13 cellular contexts compared by ENCODE assay signal in genomic region chr16:27321013-27321960, GRCh38. TPM values are rescaled to one million over a fixed set of nuclear protein-coding genes. Genes with fewer than 3 reads are reported as not detected.
DNase-seq lines count a peak whose midpoint lies in the region; FAIRE-seq and TF ChIP-seq lines count a peak whose summit lies in the region.
"Had no signal": no experiment of that assay in that cellular context is flagged by ENCODE, and none has a peak within 500 bp of the region (broad histone marks: within the 10 kb centered on the region; RNA-seq: fewer than 3 reads in every experiment).

No MANE protein-coding gene starts in this region.

- peaks cover 73% of the 10 kb centered on the region for H3K36me3 Mint-ChIP-seq in T-helper 1 cell treated with Interleukin-12 subunit alpha and Interleukin-12 subunit beta and Interleukin-4 antibody, amounts not matched to agents 30 μg/mL and 1 μg/mL, for 36 hours (ENCODE audit: low read depth)
- H3K36me3 Mint-ChIP-seq in activated CD4-positive, alpha-beta memory T cell treated with anti-CD3 and anti-CD28 coated beads, Interleukin-2, amount 10 ng/mL, durations not matched to agents 7 days and 5 days (ENCODE audit: low read depth): peaks cover 92% of the 10 kb centered on the region
- H3K36me3 Mint-ChIP-seq: WTC11 had no signal

- H3K4me3 ChIP-seq in stomach: no peak overlapping the region
- H3K4me3 ChIP-seq: mucosa of descending colon had no signal

- H3K36me3 ChIP-seq in stomach: peaks cover 0 to 7% (median 0%) of the 10 kb centered on the region in 4 donors

- POLR2A ChIA-PET in activated CD4-positive, alpha-beta memory T cell treated with anti-CD3 and anti-CD28 coated beads, Interleukin-2, amount 10 ng/mL, durations not matched to agents 7 days and 5 days (lab: Charles Lee): interaction anchor here (0.8 to 10.1 kb wide), 5 partner anchors 10 to 91 kb away, joined by 3 to 448 read pairs (median 6); partner anchors contain the start of gene NSMCE1

- no peak for TF ChIP-seq CTCF in stomach (IDR thresholded peaks at IDR 0.05)

- H3K9me3 Mint-ChIP-seq in T-helper 1 cell treated with Interleukin-12 subunit alpha and Interleukin-12 subunit beta and Interleukin-4 antibody, amounts not matched to agents 30 μg/mL and 1 μg/mL, for 36 hours: no peaks in the 10 kb centered on the region
- H3K9me3 Mint-ChIP-seq in activated CD4-positive, alpha-beta memory T cell treated with anti-CD3 and anti-CD28 coated beads, Interleukin-2, amount 10 ng/mL, durations not matched to agents 7 days and 5 days: no peaks in the 10 kb centered on the region
- H3K9me3 Mint-ChIP-seq: WTC11 had no signal

- H3K4me1 Mint-ChIP-seq in T-helper 1 cell treated with Interleukin-12 subunit alpha and Interleukin-12 subunit beta and Interleukin-4 antibody, amounts not matched to agents 30 μg/mL and 1 μg/mL, for 36 hours (ENCODE audit: low read depth): peaks cover 69% of the 10 kb centered on the region
- peaks cover 95% of the 10 kb centered on the region for H3K4me1 Mint-ChIP-seq in activated CD4-positive, alpha-beta memory T cell treated with anti-CD3 and anti-CD28 coated beads, Interleukin-2, amount 10 ng/mL, durations not matched to agents 7 days and 5 days

- 80 to 89% (median 83%) methylated on average over 7 of the region's 7 CpGs for WGBS in stomach, 5 donors

- no peak for TF ChIP-seq EP300 in stomach (IDR thresholded peaks at IDR 0.05)

- peaks cover 90 to 100% (median 95%) of the 10 kb centered on the region in 4 donors for H3K4me1 ChIP-seq in stomach

- intact Hi-C loops in stomach (cut with DNase I; ENCODE audit: low total_unique reads): no loop called here

- FAIRE-seq in HTR-8/SVneo (lab: Jason Lieb, UNC) (no peak), urothelium cell line (lab: Jason Lieb, UNC) (no peak)

- no peaks in the 10 kb centered on the region for H3K27me3 Mint-ChIP-seq in T-helper 1 cell treated with Interleukin-12 subunit alpha and Interleukin-12 subunit beta and Interleukin-4 antibody, amounts not matched to agents 30 μg/mL and 1 μg/mL, for 36 hours (ENCODE audit: low read depth)
- H3K27me3 Mint-ChIP-seq in activated CD4-positive, alpha-beta memory T cell treated with anti-CD3 and anti-CD28 coated beads, Interleukin-2, amount 10 ng/mL, durations not matched to agents 7 days and 5 days: no peaks in the 10 kb centered on the region

- H3K27me3 ChIP-seq in stomach: no peaks in the 10 kb centered on the region

- TF ChIP-seq POLR2A in stomach (IDR thresholded peaks at IDR 0.05): no peak

- CTCF ChIA-PET in activated CD4-positive, alpha-beta memory T cell treated with anti-CD3 and anti-CD28 coated beads, Interleukin-2, amount 10 ng/mL, durations not matched to agents 7 days and 5 days (lab: Charles Lee): interaction anchor here (1.2 to 10.1 kb wide), 4 partner anchors 46 to 142 kb away, joined by 4 to 146 read pairs (median 9); no protein-coding TSS in a partner anchor

- peak overlapping the region in 4 of 5 donors; percentile 98 to 100 (median 100) for H3K27ac ChIP-seq in stomach

- DNase-seq in T-helper 1 cell (no peak), fibroblast of peridontal ligament (ENCODE audit: extremely low read depth) (peak; percentile 76), stomach (no peak), HTR-8/SVneo (ENCODE audit: insufficient read length, low spot score) (no peak), urothelium cell line (ENCODE audit: low spot score) (no peak), kidney glomerular epithelial cell (lab: John Stamatoyannopoulos, UW) (no peak)
- DNase-seq in activated CD4-positive, alpha-beta memory T cell treated with anti-CD3 and anti-CD28 coated beads, Interleukin-2, amount 10 ng/mL, durations not matched to agents 7 days and 5 days: no peak
- DNase-seq: ACHN; effector CD8-positive, alpha-beta T cell; NCI-H524 had no signal

- no peaks in the 10 kb centered on the region for H3K9me3 ChIP-seq in stomach
- H3K9me3 ChIP-seq: mucosa of descending colon had no signal

- peak overlapping the region; percentile 36 for H3K4me3 Mint-ChIP-seq in T-helper 1 cell treated with Interleukin-12 subunit alpha and Interleukin-12 subunit beta and Interleukin-4 antibody, amounts not matched to agents 30 μg/mL and 1 μg/mL, for 36 hours
- H3K4me3 Mint-ChIP-seq in activated CD4-positive, alpha-beta memory T cell treated with anti-CD3 and anti-CD28 coated beads, Interleukin-2, amount 10 ng/mL, durations not matched to agents 7 days and 5 days: peak overlapping the region; percentile 44
- H3K4me3 Mint-ChIP-seq: WTC11 had no signal

- peak overlapping the region; percentile 39 for H3K27ac Mint-ChIP-seq in T-helper 1 cell treated with Interleukin-12 subunit alpha and Interleukin-12 subunit beta and Interleukin-4 antibody, amounts not matched to agents 30 μg/mL and 1 μg/mL, for 36 hours
- H3K27ac Mint-ChIP-seq in activated CD4-positive, alpha-beta memory T cell treated with anti-CD3 and anti-CD28 coated beads, Interleukin-2, amount 10 ng/mL, durations not matched to agents 7 days and 5 days: peak overlapping the region; percentile 61

RNA-seq across cellular contexts. Expression of gene IL4R, which starts 7.5 kb away (rescaled TPM):
- 100 to 1,000 TPM; 257 to 268 TPM for total RNA-seq in activated CD4-positive, alpha-beta memory T cell treated with anti-CD3 and anti-CD28 coated beads, Interleukin-2, amount 10 ng/mL, durations not matched to agents 7 days and 5 days
- total RNA-seq in stomach: 100 to 1,000 TPM in 2 of 5 donors, 10 to 100 TPM in 3; 23.9 to 120 (median 55.2) TPM
- polyA plus RNA-seq in stomach: 10 to 100 TPM; 17.4 to 55.8 (median 18.9) TPM

RNA-seq across cellular contexts. Expression of gene NSMCE1, which starts 52.7 kb away (rescaled TPM):
- total RNA-seq in activated CD4-positive, alpha-beta memory T cell treated with anti-CD3 and anti-CD28 coated beads, Interleukin-2, amount 10 ng/mL, durations not matched to agents 7 days and 5 days: 100 to 1,000 TPM; 100 to 106 TPM
- 100 to 1,000 TPM in 1 of 5 donors, 10 to 100 TPM in 3, 1 to 10 TPM in 1; 9.3 to 120 (median 24.1) TPM for total RNA-seq in stomach
- 10 to 100 TPM; 53.5 to 67.0 (median 66.0) TPM for polyA plus RNA-seq in stomach
